Comparison of ENCODE assay signal across 4 cellular contexts in the genomic region with DNA sequence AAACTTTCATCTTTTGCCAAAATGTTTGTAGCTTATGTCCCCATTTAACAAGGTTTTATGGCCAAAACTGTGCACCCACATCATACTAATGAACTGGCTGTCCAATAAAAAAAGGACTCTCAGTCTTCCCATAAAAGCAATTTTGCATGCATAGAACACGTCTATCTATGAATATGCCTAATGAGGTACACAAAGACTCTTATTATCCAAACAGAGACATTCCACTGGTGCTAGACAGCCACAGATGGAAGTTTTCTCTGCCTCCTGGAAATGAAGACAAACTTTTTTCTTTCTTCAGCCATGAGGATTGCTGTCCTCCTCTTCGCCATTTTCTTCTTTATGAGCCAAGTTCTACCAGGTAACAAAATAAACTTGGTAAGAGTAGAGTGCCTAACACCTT. TPM values are rescaled to one million over a fixed set of nuclear protein-coding genes. Genes with fewer than 3 reads are reported as not detected.
"Had no signal": no experiment of that assay in that cellular context is flagged by ENCODE, and none has a peak within 500 bp of the region (broad histone marks: within the 10 kb centered on the region; RNA-seq: fewer than 3 reads in every experiment).

A gene with protein sequence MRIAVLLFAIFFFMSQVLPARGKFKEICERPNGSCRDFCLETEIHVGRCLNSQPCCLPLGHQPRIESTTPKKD (plus strand): TSS at position 301 of the 400 bp plus-strand sequence. CDS start 0 bp downstream, at position 301.

RNA-seq across cellular contexts. Expression of the gene that starts here (rescaled TPM):
- total RNA-seq: LHCN-M2, M059J, MCF 10A, NCI-H460 had no signal
